17 cellular contexts compared by ENCODE assay signal in genomic region chrX:33307954-33308353, GRCh38.
DNase-seq lines count a peak whose midpoint lies in the region; ATAC-seq, FAIRE-seq and TF ChIP-seq lines count a peak whose summit lies in the region.
"Had no signal": no experiment of that assay in that cellular context is flagged by ENCODE, and none has a peak within 500 bp of the region (broad histone marks: within the 10 kb centered on the region; RNA-seq: fewer than 3 reads in every experiment).

No MANE protein-coding gene starts in this region.

- H3K36me3 Mint-ChIP-seq in MCF 10A (ENCODE audit: insufficient read depth, unreplicated experiment) = no peaks in the 10 kb centered on the region
- H3K36me3 Mint-ChIP-seq in activated CD8-positive, alpha-beta memory T cell treated with anti-CD3 and anti-CD28 coated beads, Interleukin-2, amount 10 ng/mL, durations not matched to agents 7 days and 5 days = no peaks in the 10 kb centered on the region
- H3K36me3 Mint-ChIP-seq: activated naive CD8-positive, alpha-beta T cell treated with anti-CD3 and anti-CD28 coated beads for 36 hours had no signal

- 3 to 5% methylated on average over 2 of the region's 2 CpGs for WGBS in GM23248 (ENCODE audit: low coverage in 1 of 2, low lambda C conversion rate in 2 of 2, missing lambda C conversion rate in 2 of 2), 2 experiments

- no peaks in the 10 kb centered on the region for H3K4me1 Mint-ChIP-seq in MCF 10A (ENCODE audit: insufficient read depth, unreplicated experiment)
- no peaks in the 10 kb centered on the region for H3K4me1 Mint-ChIP-seq in activated CD8-positive, alpha-beta memory T cell treated with anti-CD3 and anti-CD28 coated beads, Interleukin-2, amount 10 ng/mL, durations not matched to agents 7 days and 5 days
- H3K4me1 Mint-ChIP-seq: activated naive CD8-positive, alpha-beta T cell treated with anti-CD3 and anti-CD28 coated beads for 36 hours; activated T-helper 17 cell treated with anti-CD3 and anti-CD28 coated beads, Interleukin-2, amount 50 U/mL, for 72 hours; H9 had no signal

- FAIRE-seq in colon (lab: Jason Lieb, UNC) = peak; percentile 78
- no peak for FAIRE-seq in keratinocyte (lab: Jason Lieb, UNC)

- H3K27me3 ChIP-seq in breast epithelium (peaks cover 0 to 6% of the 10 kb centered on the region in 2 donors), keratinocyte (ENCODE audit: control insufficient read depth, extremely low read depth, insufficient read depth, low read length) (no peaks in the 10 kb centered on the region), GM23248 (replicated peaks; ENCODE audit: insufficient read depth) (no peaks in the 10 kb centered on the region)
- H3K27me3 ChIP-seq: left lung had no signal

- no peaks in the 10 kb centered on the region for H3K9me3 ChIP-seq in breast epithelium
- no peaks in the 10 kb centered on the region for H3K9me3 ChIP-seq in keratinocyte (ENCODE audit: control insufficient read depth, low read depth, low read length)
- no peaks in the 10 kb centered on the region for H3K9me3 ChIP-seq in GM23248 (ENCODE audit: low read depth)

- H3K4me3 ChIP-seq in breast epithelium (no peak overlapping the region), keratinocyte (ENCODE audit: control insufficient read depth in 2 of 3, extremely low read depth in 1 of 3, insufficient read depth in 2 of 3, low read depth in 1 of 3, low read length in 3 of 3) (no peak overlapping the region), GM23248 (no peak overlapping the region)
- H3K4me3 ChIP-seq: left lung had no signal

- no TSS peak for BruUV-seq in MCF 10A (replicated peaks; lab: Mats Ljungman, UMichigan)

- H3K27me3 Mint-ChIP-seq in MCF 10A (ENCODE audit: insufficient read depth, unreplicated experiment) = no peaks in the 10 kb centered on the region
- H3K27me3 Mint-ChIP-seq in activated CD8-positive, alpha-beta memory T cell treated with anti-CD3 and anti-CD28 coated beads, Interleukin-2, amount 10 ng/mL, durations not matched to agents 7 days and 5 days = no peaks in the 10 kb centered on the region
- H3K27me3 Mint-ChIP-seq: activated naive CD8-positive, alpha-beta T cell treated with anti-CD3 and anti-CD28 coated beads for 36 hours; activated T-helper 17 cell treated with anti-CD3 and anti-CD28 coated beads, Interleukin-2, amount 50 U/mL, for 72 hours had no signal

- dilution Hi-C loops in keratinocyte (cut with MboI; ENCODE audit: extremely low pct_ligation_motif_present, low sequenced_read_pairs) = no loop called here

- in situ Hi-C loops in GM23248 (cut with MboI) = no loop called here

- H3K4me1 ChIP-seq in breast epithelium (no peaks in the 10 kb centered on the region), keratinocyte (ENCODE audit: control insufficient read depth, extremely low read depth, insufficient read depth, low read length) (no peaks in the 10 kb centered on the region), GM23248 (ENCODE audit: insufficient read depth) (no peaks in the 10 kb centered on the region)
- H3K4me1 ChIP-seq: left lung had no signal

- TF ChIP-seq CTCF in MCF 10A (IDR thresholded peaks at IDR 0.05; ENCODE audit: unreplicated experiment) (no peak), breast epithelium (IDR thresholded peaks at IDR 0.05) (no peak), keratinocyte (optimal IDR thresholded peaks at IDR 0.05 in 1 of 3, IDR thresholded peaks at IDR 0.05 in 1 of 3, conservative IDR thresholded peaks at IDR 0.05 in 1 of 3; ENCODE audit: extremely low read depth in 1 of 3, insufficient read depth in 2 of 3, low read length in 3 of 3) (no peak)

- no peaks in the 10 kb centered on the region for H3F3A ChIP-seq in GM23248 (ENCODE audit: insufficient read depth)

- H3K36me3 ChIP-seq in breast epithelium (no peaks in the 10 kb centered on the region), keratinocyte (ENCODE audit: control insufficient read depth in 2 of 2, extremely low read depth in 1 of 2, insufficient read depth in 2 of 2, low read length in 2 of 2) (no peaks in the 10 kb centered on the region), GM23248 (ENCODE audit: low read depth) (no peaks in the 10 kb centered on the region)
- H3K36me3 ChIP-seq: left lung had no signal

- peak; percentile 73 for DNase-seq in MCF 10A (ENCODE audit: unreplicated experiment)
- DNase-seq in breast epithelium (ENCODE audit: low spot score in 2 of 2) = no peak
- DNase-seq in keratinocyte (ENCODE audit: low read depth, low spot score) = peak; percentile 44
- no peak for DNase-seq in GM23248
- no peak for DNase-seq in activated CD8-positive, alpha-beta memory T cell treated with anti-CD3 and anti-CD28 coated beads, Interleukin-2, amount 10 ng/mL, durations not matched to agents 7 days and 5 days
- no peak for DNase-seq in SHP77 treated with DMSO at 0.1 percent for 48 hours (lab: John Stamatoyannopoulos, UW)
- DNase-seq: 8988T; activated CD4-positive, alpha-beta T cell treated with anti-CD3 and anti-CD28 coated beads for 4 hours; activated naive CD8-positive, alpha-beta T cell treated with anti-CD3 and anti-CD28 coated beads for 36 hours; H9; left lung; NCI-H524 treated with DMSO at 0.1 percent for 48 hours; stimulated activated CD8-positive, alpha-beta memory T cell treated with anti-CD3 and anti-CD28 coated beads, Interleukin-4, amount 100 ng/mL, for 48 hours; substantia nigra had no signal

- no peak overlapping the region for H3K4me3 Mint-ChIP-seq in MCF 10A (ENCODE audit: unreplicated experiment)
- no peak overlapping the region for H3K4me3 Mint-ChIP-seq in activated CD8-positive, alpha-beta memory T cell treated with anti-CD3 and anti-CD28 coated beads, Interleukin-2, amount 10 ng/mL, durations not matched to agents 7 days and 5 days
- H3K4me3 Mint-ChIP-seq: activated naive CD8-positive, alpha-beta T cell treated with anti-CD3 and anti-CD28 coated beads for 36 hours; activated T-helper 17 cell treated with anti-CD3 and anti-CD28 coated beads, Interleukin-2, amount 50 U/mL, for 72 hours; H9 had no signal

- no peak overlapping the region for H3K9ac ChIP-seq in keratinocyte (ENCODE audit: control insufficient read depth, extremely low read depth, insufficient read depth, low read length)
- no peak overlapping the region for H3K9ac ChIP-seq in GM23248

- peak overlapping the region; percentile 79 for H3K27ac Mint-ChIP-seq in MCF 10A (ENCODE audit: low read depth, unreplicated experiment)
- H3K27ac Mint-ChIP-seq in activated CD8-positive, alpha-beta memory T cell treated with anti-CD3 and anti-CD28 coated beads, Interleukin-2, amount 10 ng/mL, durations not matched to agents 7 days and 5 days = no peak overlapping the region
- H3K27ac Mint-ChIP-seq: activated naive CD8-positive, alpha-beta T cell treated with anti-CD3 and anti-CD28 coated beads for 36 hours; activated T-helper 17 cell treated with anti-CD3 and anti-CD28 coated beads, Interleukin-2, amount 50 U/mL, for 72 hours; H9 had no signal

- no peaks in the 10 kb centered on the region for H3K9me1 ChIP-seq in keratinocyte (ENCODE audit: control insufficient read depth, extremely low read depth, insufficient read depth, low read length)

- intact Hi-C loops in MCF 10A (cut with micrococcal nuclease) (no loop called here), breast epithelium (cut with DNase I; ENCODE audit: low total_unique reads) (no loop called here)

- peak overlapping the region; percentile 33 for H3K4me2 ChIP-seq in keratinocyte (ENCODE audit: control insufficient read depth, extremely low read depth, insufficient read depth, low read depth, low read length)
- H3K4me2 ChIP-seq in GM23248 (ENCODE audit: unreplicated experiment) = no peak overlapping the region

- CTCF ChIA-PET in MCF 10A (lab: Yijun Ruan, JAX) = no interaction called here
- CTCF ChIA-PET in activated CD8-positive, alpha-beta memory T cell treated with anti-CD3 and anti-CD28 coated beads, Interleukin-2, amount 10 ng/mL, durations not matched to agents 7 days and 5 days (lab: Charles Lee) = no interaction called here

- H3K27ac ChIP-seq in breast epithelium (peak overlapping the region in 1 of 2 donors; percentile 45), keratinocyte (ENCODE audit: control insufficient read depth, insufficient read depth, low read length) (no peak overlapping the region), GM23248 (no peak overlapping the region)
- H3K27ac ChIP-seq: left lung had no signal

- no peaks in the 10 kb centered on the region for H3K9me2 ChIP-seq in GM23248 (ENCODE audit: insufficient read depth)

- no peak for ATAC-seq in activated CD8-positive, alpha-beta memory T cell treated with anti-CD3 and anti-CD28 coated beads, Interleukin-2, amount 10 ng/mL, durations not matched to agents 7 days and 5 days
- ATAC-seq in HG02885 (IDR thresholded peaks at IDR 0.05; ENCODE audit: poor library complexity, unreplicated experiment) = no peak
- ATAC-seq: activated T-helper 17 cell treated with anti-CD3 and anti-CD28 coated beads, Interleukin-2, amount 50 U/mL, for 72 hours; left lung had no signal

- no peak for TF ChIP-seq POLR2A in breast epithelium (IDR thresholded peaks at IDR 0.05)

- no peak overlapping the region for H2AFZ ChIP-seq in keratinocyte (ENCODE audit: control insufficient read depth, low read length)
- no peak overlapping the region for H2AFZ ChIP-seq in GM23248

- H3K79me2 ChIP-seq in keratinocyte (ENCODE audit: control insufficient read depth, insufficient read depth, low read length) = no peaks in the 10 kb centered on the region
- no peaks in the 10 kb centered on the region for H3K79me2 ChIP-seq in GM23248 (ENCODE audit: insufficient read depth)

- H4K20me1 ChIP-seq in keratinocyte (ENCODE audit: control insufficient read depth, extremely low read depth, insufficient read depth, low read length) = no peaks in the 10 kb centered on the region
- no peaks in the 10 kb centered on the region for H4K20me1 ChIP-seq in GM23248 (ENCODE audit: insufficient read depth)

- POLR2A ChIA-PET in MCF 10A (lab: Yijun Ruan, JAX) = interaction anchor here (0.8 to 1.4 kb wide), 2 partner anchors 35 to 97 kb away, joined by 3 to 5 read pairs; partner anchors contain the start of gene DMD

- H3K9me3 Mint-ChIP-seq in MCF 10A (ENCODE audit: unreplicated experiment) = no peaks in the 10 kb centered on the region
- H3K9me3 Mint-ChIP-seq in activated CD8-positive, alpha-beta memory T cell treated with anti-CD3 and anti-CD28 coated beads, Interleukin-2, amount 10 ng/mL, durations not matched to agents 7 days and 5 days (ENCODE audit: low read depth) = peaks cover 2% of the 10 kb centered on the region
- H3K9me3 Mint-ChIP-seq: activated naive CD8-positive, alpha-beta T cell treated with anti-CD3 and anti-CD28 coated beads for 36 hours had no signal

Comparison
In these comparisons a context has a peak if more than half of its experiments do, and no peak if none do; other contexts are left out.
1. DNase-seq: peak in MCF 10A (single experiment) and keratinocyte (single experiment); none in breast epithelium (0 of 2), GM23248 (single experiment), activated CD8-positive, alpha-beta memory T cell treated with anti-CD3 and anti-CD28 coated beads, Interleukin-2, amount 10 ng/mL, durations not matched to agents 7 days and 5 days (single experiment) and SHP77 treated with DMSO at 0.1 percent for 48 hours (single experiment).